ENCODE assay signal across 1 cellular context in the genomic region with DNA sequence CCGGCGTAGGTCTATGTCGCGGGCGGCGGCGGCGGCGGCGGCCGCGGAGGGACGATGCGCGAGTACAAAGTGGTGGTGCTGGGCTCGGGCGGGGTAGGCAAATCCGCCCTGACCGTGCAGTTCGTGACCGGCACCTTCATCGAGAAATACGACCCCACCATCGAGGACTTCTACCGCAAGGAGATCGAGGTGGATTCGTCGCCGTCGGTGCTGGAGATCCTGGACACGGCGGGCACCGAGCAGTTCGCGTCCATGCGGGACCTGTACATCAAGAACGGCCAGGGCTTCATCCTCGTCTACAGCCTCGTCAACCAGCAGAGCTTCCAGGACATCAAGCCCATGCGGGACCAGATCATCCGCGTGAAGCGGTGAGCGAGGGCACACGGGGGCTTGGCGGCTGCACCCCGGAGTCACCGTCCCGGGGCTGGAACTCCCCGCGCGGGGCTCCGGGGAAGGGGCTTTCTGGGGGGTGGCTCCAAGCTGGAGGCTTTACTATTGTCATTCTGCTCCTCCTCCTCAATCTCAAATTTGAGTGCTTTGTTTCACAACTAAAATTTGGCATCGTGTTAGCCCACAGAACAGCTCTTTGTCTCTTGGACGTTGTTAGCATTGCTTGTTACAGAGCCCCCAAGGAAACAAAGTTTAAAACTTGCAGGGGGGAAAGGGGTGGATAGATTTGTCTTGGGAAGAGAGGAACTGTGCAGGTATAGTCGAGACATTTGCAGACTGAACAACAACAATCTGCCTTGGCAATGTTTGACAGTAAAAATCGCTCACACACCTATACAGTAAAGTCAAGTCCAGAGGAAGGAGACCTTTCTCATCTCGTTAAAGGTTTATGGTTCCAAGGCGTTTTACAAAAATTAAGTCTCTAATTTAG.
TF ChIP-seq lines count a peak whose summit lies in the region.

No MANE protein-coding gene starts in this region.

TF ChIP-seq in HepG2, 621 proteins besides CTCF, POLR2A, EP300 and RAD21 (continued from another document and continues in another):
- TF ChIP-seq, protein P1, sequence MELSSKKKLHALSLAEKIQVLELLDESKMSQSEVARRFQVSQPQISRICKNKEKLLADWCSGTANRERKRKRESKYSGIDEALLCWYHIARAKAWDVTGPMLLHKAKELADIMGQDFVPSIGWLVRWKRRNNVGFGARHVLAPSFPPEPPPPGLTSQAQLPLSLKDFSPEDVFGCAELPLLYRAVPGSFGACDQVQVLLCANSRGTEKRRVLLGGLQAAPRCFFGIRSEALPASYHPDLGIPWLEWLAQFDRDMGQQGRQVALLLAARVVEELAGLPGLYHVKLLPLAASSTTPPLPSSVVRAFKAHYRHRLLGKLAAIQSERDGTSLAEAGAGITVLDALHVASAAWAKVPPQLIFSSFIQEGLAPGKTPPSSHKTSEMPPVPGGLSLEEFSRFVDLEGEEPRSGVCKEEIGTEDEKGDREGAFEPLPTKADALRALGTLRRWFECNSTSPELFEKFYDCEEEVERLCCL (CRISPR knock-in tag; IDR thresholded peaks at IDR 0.05; ENCODE audit: borderline replicate concordance): no peak
- TF ChIP-seq ZNF737 (CRISPR knock-in tag; IDR thresholded peaks at IDR 0.05; ENCODE audit: borderline replicate concordance) (no peak), IRF2 (CRISPR knock-in tag; IDR thresholded peaks at IDR 0.05) (no peak), RERE (CRISPR knock-in tag; IDR thresholded peaks at IDR 0.05; ENCODE audit: low read depth) (no peak), SP5 (CRISPR knock-in tag; IDR thresholded peaks at IDR 0.05; ENCODE audit: borderline replicate concordance, low read depth) (no peak), HNRNPK (IDR thresholded peaks at IDR 0.05; ENCODE audit: low read depth, low read length, poor library complexity, severe bottlenecking) (no peak), RXRB (CRISPR knock-in tag; IDR thresholded peaks at IDR 0.05; ENCODE audit: borderline replicate concordance) (no peak), MBD4 (IDR thresholded peaks at IDR 0.05; ENCODE audit: borderline replicate concordance, low read length) (no peak), PLSCR1 (CRISPR knock-in tag; IDR thresholded peaks at IDR 0.05; ENCODE audit: borderline replicate concordance) (no peak), GPBP1L1 (CRISPR knock-in tag; IDR thresholded peaks at IDR 0.05) (no peak), KAT2B (IDR thresholded peaks at IDR 0.05; ENCODE audit: borderline replicate concordance, low read depth, low read length) (no peak), ZNF143 (CRISPR knock-in tag; IDR thresholded peaks at IDR 0.05) (no peak), ZNF639 (CRISPR knock-in tag; conservative IDR thresholded peaks at IDR 0.05) (no peak), RNF219 (CRISPR knock-in tag; IDR thresholded peaks at IDR 0.05) (no peak), MLLT10 (CRISPR knock-in tag; IDR thresholded peaks at IDR 0.05) (no peak), ZIK1 (CRISPR knock-in tag; IDR thresholded peaks at IDR 0.05; ENCODE audit: borderline replicate concordance, low read depth) (no peak), ZBTB42 (CRISPR knock-in tag; IDR thresholded peaks at IDR 0.05) (no peak), ISL2 (CRISPR knock-in tag; IDR thresholded peaks at IDR 0.05) (no peak)
- TF ChIP-seq, protein P2, sequence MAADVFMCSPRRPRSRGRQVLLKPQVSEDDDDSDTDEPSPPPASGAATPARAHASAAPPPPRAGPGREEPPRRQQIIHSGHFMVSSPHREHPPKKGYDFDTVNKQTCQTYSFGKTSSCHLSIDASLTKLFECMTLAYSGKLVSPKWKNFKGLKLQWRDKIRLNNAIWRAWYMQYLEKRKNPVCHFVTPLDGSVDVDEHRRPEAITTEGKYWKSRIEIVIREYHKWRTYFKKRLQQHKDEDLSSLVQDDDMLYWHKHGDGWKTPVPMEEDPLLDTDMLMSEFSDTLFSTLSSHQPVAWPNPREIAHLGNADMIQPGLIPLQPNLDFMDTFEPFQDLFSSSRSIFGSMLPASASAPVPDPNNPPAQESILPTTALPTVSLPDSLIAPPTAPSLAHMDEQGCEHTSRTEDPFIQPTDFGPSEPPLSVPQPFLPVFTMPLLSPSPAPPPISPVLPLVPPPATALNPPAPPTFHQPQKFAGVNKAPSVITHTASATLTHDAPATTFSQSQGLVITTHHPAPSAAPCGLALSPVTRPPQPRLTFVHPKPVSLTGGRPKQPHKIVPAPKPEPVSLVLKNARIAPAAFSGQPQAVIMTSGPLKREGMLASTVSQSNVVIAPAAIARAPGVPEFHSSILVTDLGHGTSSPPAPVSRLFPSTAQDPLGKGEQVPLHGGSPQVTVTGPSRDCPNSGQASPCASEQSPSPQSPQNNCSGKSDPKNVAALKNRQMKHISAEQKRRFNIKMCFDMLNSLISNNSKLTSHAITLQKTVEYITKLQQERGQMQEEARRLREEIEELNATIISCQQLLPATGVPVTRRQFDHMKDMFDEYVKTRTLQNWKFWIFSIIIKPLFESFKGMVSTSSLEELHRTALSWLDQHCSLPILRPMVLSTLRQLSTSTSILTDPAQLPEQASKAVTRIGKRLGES (CRISPR knock-in tag; IDR thresholded peaks at IDR 0.05; ENCODE audit: borderline replicate concordance): no peak
- TF ChIP-seq, protein P3, sequence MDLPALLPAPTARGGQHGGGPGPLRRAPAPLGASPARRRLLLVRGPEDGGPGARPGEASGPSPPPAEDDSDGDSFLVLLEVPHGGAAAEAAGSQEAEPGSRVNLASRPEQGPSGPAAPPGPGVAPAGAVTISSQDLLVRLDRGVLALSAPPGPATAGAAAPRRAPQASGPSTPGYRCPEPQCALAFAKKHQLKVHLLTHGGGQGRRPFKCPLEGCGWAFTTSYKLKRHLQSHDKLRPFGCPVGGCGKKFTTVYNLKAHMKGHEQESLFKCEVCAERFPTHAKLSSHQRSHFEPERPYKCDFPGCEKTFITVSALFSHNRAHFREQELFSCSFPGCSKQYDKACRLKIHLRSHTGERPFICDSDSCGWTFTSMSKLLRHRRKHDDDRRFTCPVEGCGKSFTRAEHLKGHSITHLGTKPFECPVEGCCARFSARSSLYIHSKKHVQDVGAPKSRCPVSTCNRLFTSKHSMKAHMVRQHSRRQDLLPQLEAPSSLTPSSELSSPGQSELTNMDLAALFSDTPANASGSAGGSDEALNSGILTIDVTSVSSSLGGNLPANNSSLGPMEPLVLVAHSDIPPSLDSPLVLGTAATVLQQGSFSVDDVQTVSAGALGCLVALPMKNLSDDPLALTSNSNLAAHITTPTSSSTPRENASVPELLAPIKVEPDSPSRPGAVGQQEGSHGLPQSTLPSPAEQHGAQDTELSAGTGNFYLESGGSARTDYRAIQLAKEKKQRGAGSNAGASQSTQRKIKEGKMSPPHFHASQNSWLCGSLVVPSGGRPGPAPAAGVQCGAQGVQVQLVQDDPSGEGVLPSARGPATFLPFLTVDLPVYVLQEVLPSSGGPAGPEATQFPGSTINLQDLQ (CRISPR knock-in tag; IDR thresholded peaks at IDR 0.05): no peak
- TF ChIP-seq, protein P4, sequence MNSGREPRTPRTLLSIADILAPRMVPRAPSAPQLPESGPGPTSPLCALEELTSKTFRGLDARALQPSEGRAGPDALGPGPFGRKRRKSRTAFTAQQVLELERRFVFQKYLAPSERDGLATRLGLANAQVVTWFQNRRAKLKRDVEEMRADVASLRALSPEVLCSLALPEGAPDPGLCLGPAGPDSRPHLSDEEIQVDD (CRISPR knock-in tag; IDR thresholded peaks at IDR 0.05; ENCODE audit: borderline replicate concordance): no peak
- TF ChIP-seq, protein P5, sequence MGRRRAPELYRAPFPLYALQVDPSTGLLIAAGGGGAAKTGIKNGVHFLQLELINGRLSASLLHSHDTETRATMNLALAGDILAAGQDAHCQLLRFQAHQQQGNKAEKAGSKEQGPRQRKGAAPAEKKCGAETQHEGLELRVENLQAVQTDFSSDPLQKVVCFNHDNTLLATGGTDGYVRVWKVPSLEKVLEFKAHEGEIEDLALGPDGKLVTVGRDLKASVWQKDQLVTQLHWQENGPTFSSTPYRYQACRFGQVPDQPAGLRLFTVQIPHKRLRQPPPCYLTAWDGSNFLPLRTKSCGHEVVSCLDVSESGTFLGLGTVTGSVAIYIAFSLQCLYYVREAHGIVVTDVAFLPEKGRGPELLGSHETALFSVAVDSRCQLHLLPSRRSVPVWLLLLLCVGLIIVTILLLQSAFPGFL (CRISPR knock-in tag; IDR thresholded peaks at IDR 0.05): no peak
- TF ChIP-seq, protein P6, sequence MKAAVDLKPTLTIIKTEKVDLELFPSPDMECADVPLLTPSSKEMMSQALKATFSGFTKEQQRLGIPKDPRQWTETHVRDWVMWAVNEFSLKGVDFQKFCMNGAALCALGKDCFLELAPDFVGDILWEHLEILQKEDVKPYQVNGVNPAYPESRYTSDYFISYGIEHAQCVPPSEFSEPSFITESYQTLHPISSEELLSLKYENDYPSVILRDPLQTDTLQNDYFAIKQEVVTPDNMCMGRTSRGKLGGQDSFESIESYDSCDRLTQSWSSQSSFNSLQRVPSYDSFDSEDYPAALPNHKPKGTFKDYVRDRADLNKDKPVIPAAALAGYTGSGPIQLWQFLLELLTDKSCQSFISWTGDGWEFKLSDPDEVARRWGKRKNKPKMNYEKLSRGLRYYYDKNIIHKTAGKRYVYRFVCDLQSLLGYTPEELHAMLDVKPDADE (CRISPR knock-in tag; IDR thresholded peaks at IDR 0.05): no peak
